Comparison of ENCODE assay signal across 1 cellular context in genomic region chr20:8132015-8132631, GRCh38.
A peak's percentile ranks its signal among the peaks of the same experiment; 100 is the strongest.
TF ChIP-seq lines count a peak whose summit lies in the region.

PLCB1 (plus strand) TSS chr20:8132266; CDS start chr20:8132652, 386 bp downstream.

TF ChIP-seq in HepG2, 621 proteins besides CTCF, POLR2A, EP300 and RAD21 (continued from another document and continues in another):
- TF ChIP-seq ZNF407 (CRISPR knock-in tag; IDR thresholded peaks at IDR 0.05; ENCODE audit: not compliant biosample characterization) (no peak), ZNF841 (CRISPR knock-in tag; IDR thresholded peaks at IDR 0.05; ENCODE audit: borderline replicate concordance) (no peak), SRF (IDR thresholded peaks at IDR 0.05; ENCODE audit: low read depth, low read length) (0 out of 2 replicates have a peak, but pooled peaks have one; percentile 23), TBL1XR1 (IDR thresholded peaks at IDR 0.05; ENCODE audit: borderline replicate concordance, low read length, partially characterized antibody) (peak; percentile 31), JDP2 (CRISPR knock-in tag; IDR thresholded peaks at IDR 0.05; ENCODE audit: borderline replicate concordance) (no peak; the same call in 1 of the 2 replicates), CEBPB (IDR thresholded peaks at IDR 0.05; ENCODE audit: borderline replicate concordance, low read depth, low read length) (no peak), HIC2 (CRISPR knock-in tag; IDR thresholded peaks at IDR 0.05; ENCODE audit: low read depth) (peak; percentile 18; the same call in 1 of the 2 replicates), GTF2F1 (IDR thresholded peaks at IDR 0.05; ENCODE audit: low read length) (no peak), RBM39 (IDR thresholded peaks at IDR 0.05; ENCODE audit: low read depth, low read length, poor library complexity, severe bottlenecking) (peak; percentile 24), ZFP91 (CRISPR knock-in tag; IDR thresholded peaks at IDR 0.05; ENCODE audit: borderline replicate concordance) (no peak; the same call in none of the 2 replicates), SRY (CRISPR knock-in tag; IDR thresholded peaks at IDR 0.05) (no peak), ISX (CRISPR knock-in tag; conservative IDR thresholded peaks at IDR 0.05) (no peak), ZBTB8A (CRISPR knock-in tag; IDR thresholded peaks at IDR 0.05; ENCODE audit: borderline replicate concordance, low read depth) (no peak), YY1 (IDR thresholded peaks at IDR 0.05; ENCODE audit: insufficient read depth, insufficient replicate concordance, low read depth, low read length) (peak; percentile 71), FOXP4 (CRISPR knock-in tag; IDR thresholded peaks at IDR 0.05) (peak; percentile 67), MTERF4 (CRISPR knock-in tag; IDR thresholded peaks at IDR 0.05) (no peak), PRMT3 (CRISPR knock-in tag; IDR thresholded peaks at IDR 0.05; ENCODE audit: borderline replicate concordance, low read depth) (peak; percentile 91; the same call in 1 of the 2 replicates), MTF1 (CRISPR knock-in tag; IDR thresholded peaks at IDR 0.05) (no peak), ELF4 (CRISPR knock-in tag; IDR thresholded peaks at IDR 0.05; ENCODE audit: borderline replicate concordance) (no peak), TGIF2 (CRISPR knock-in tag; IDR thresholded peaks at IDR 0.05) (peak; percentile 67; the same call in 1 of the 2 replicates), KMT2B (CRISPR knock-in tag; IDR thresholded peaks at IDR 0.05) (peak; percentile 91), ZNF12 (CRISPR knock-in tag; IDR thresholded peaks at IDR 0.05) (peak; percentile 28; the same call in 1 of the 2 replicates), ZNF512B (CRISPR knock-in tag; IDR thresholded peaks at IDR 0.05; ENCODE audit: borderline replicate concordance) (no peak), ATF1 (CRISPR knock-in tag; IDR thresholded peaks at IDR 0.05) (no peak), SPEN (CRISPR knock-in tag; IDR thresholded peaks at IDR 0.05; ENCODE audit: low read depth) (peak; percentile 81; the same call in 1 of the 2 replicates), SATB2 (CRISPR knock-in tag; IDR thresholded peaks at IDR 0.05) (no peak), EZH2 (conservative IDR thresholded peaks at IDR 0.05; ENCODE audit: low read depth, low read length) (no peak), ZNF101 (CRISPR knock-in tag; IDR thresholded peaks at IDR 0.05; ENCODE audit: borderline replicate concordance, low read depth) (no peak), NR2F2 (IDR thresholded peaks at IDR 0.05; ENCODE audit: borderline replicate concordance, low read depth) (no peak), SNAPC2 (CRISPR knock-in tag; IDR thresholded peaks at IDR 0.05) (no peak), ZNF468 (CRISPR knock-in tag; IDR thresholded peaks at IDR 0.05) (no peak), PAWR (CRISPR knock-in tag; IDR thresholded peaks at IDR 0.05; ENCODE audit: borderline replicate concordance) (no peak)
